ENCODE assay signal across 1 cellular context in genomic region chr16:56869513-56870270, GRCh38.
A peak's percentile ranks its signal among the peaks of the same experiment; 100 is the strongest.
TF ChIP-seq lines count a peak whose summit lies in the region.

No MANE protein-coding gene starts in this region.

TF ChIP-seq in HepG2, 621 proteins besides CTCF, POLR2A, EP300 and RAD21 (continued from another document):
- TF ChIP-seq ZNF18 (CRISPR knock-in tag; IDR thresholded peaks at IDR 0.05; ENCODE audit: insufficient replicate concordance) (no peak), ZSCAN30 (CRISPR knock-in tag; IDR thresholded peaks at IDR 0.05) (no peak), CBFB (CRISPR knock-in tag; IDR thresholded peaks at IDR 0.05) (no peak), CCAR2 (optimal IDR thresholded peaks at IDR 0.05; ENCODE audit: low read depth, low read length) (no peak), ZNF749 (CRISPR knock-in tag; IDR thresholded peaks at IDR 0.05; ENCODE audit: borderline replicate concordance) (no peak), BCL6 (CRISPR knock-in tag; IDR thresholded peaks at IDR 0.05) (no peak), ZNF318 (CRISPR knock-in tag; IDR thresholded peaks at IDR 0.05) (no peak), SNAPC5 (CRISPR knock-in tag; IDR thresholded peaks at IDR 0.05; ENCODE audit: borderline replicate concordance) (no peak), SPEN (CRISPR knock-in tag; IDR thresholded peaks at IDR 0.05; ENCODE audit: low read depth) (no peak), ZNF782 (CRISPR knock-in tag; IDR thresholded peaks at IDR 0.05; ENCODE audit: borderline replicate concordance) (no peak), ZNF674 (CRISPR knock-in tag; IDR thresholded peaks at IDR 0.05; ENCODE audit: low read depth) (no peak), CC2D1A (CRISPR knock-in tag; IDR thresholded peaks at IDR 0.05) (no peak), RORA (CRISPR knock-in tag; IDR thresholded peaks at IDR 0.05) (no peak), CREB3 (CRISPR knock-in tag; IDR thresholded peaks at IDR 0.05) (0 out of 2 replicates have a peak, but pooled peaks have one; percentile 30), POLR2G (IDR thresholded peaks at IDR 0.05; ENCODE audit: low read depth, low read length) (no peak), ZBTB26 (CRISPR knock-in tag; IDR thresholded peaks at IDR 0.05; ENCODE audit: borderline replicate concordance) (no peak), CENPX (CRISPR knock-in tag; IDR thresholded peaks at IDR 0.05) (no peak), SKI (IDR thresholded peaks at IDR 0.05; ENCODE audit: partially characterized antibody) (no peak), ZNF282 (IDR thresholded peaks at IDR 0.05; ENCODE audit: partially characterized antibody) (no peak), CBX1 (IDR thresholded peaks at IDR 0.05; ENCODE audit: low read depth) (no peak), WIZ (CRISPR knock-in tag; IDR thresholded peaks at IDR 0.05) (no peak), SIN3B (IDR thresholded peaks at IDR 0.05; ENCODE audit: low read length) (0 out of 2 replicates have a peak, but pooled peaks have one; percentile 46), ZNF296 (CRISPR knock-in tag; conservative IDR thresholded peaks at IDR 0.05) (no peak), NFE2L2 (IDR thresholded peaks at IDR 0.05; ENCODE audit: low read length) (peak; percentile 42; the same call in 1 of the 2 replicates), SMARCE1 (IDR thresholded peaks at IDR 0.05; ENCODE audit: borderline replicate concordance) (no peak), SMAD9 (CRISPR knock-in tag; IDR thresholded peaks at IDR 0.05) (no peak), TAF15 (IDR thresholded peaks at IDR 0.05; ENCODE audit: low read depth, low read length, poor library complexity, severe bottlenecking) (no peak), TERF1 (CRISPR knock-in tag; IDR thresholded peaks at IDR 0.05) (no peak), ZBTB46 (CRISPR knock-in tag; IDR thresholded peaks at IDR 0.05; ENCODE audit: borderline replicate concordance) (no peak), FUBP1 (CRISPR knock-in tag; IDR thresholded peaks at IDR 0.05; ENCODE audit: borderline replicate concordance) (0 out of 2 replicates have a peak, but pooled peaks have one; percentile 52), ZNF350 (CRISPR knock-in tag; IDR thresholded peaks at IDR 0.05; ENCODE audit: borderline replicate concordance, low read depth) (no peak), ZNF558 (CRISPR knock-in tag; IDR thresholded peaks at IDR 0.05; ENCODE audit: borderline replicate concordance) (no peak), ZBTB42 (CRISPR knock-in tag; IDR thresholded peaks at IDR 0.05) (no peak), ZNF569 (CRISPR knock-in tag; IDR thresholded peaks at IDR 0.05; ENCODE audit: borderline replicate concordance) (no peak), CEBPB (IDR thresholded peaks at IDR 0.05; ENCODE audit: borderline replicate concordance, low read depth, low read length) (no peak), ELF1 (CRISPR knock-in tag; IDR thresholded peaks at IDR 0.05) (no peak), ZMYM3 (CRISPR knock-in tag; IDR thresholded peaks at IDR 0.05) (peak; percentile 96), TRAFD1 (CRISPR knock-in tag; IDR thresholded peaks at IDR 0.05; ENCODE audit: borderline replicate concordance) (no peak), PCBP1 (IDR thresholded peaks at IDR 0.05; ENCODE audit: borderline replicate concordance, low read depth, low read length) (no peak), CHD4 (IDR thresholded peaks at IDR 0.05; ENCODE audit: borderline replicate concordance, low read length) (peak; percentile 73; the same call in 1 of the 2 replicates), PAX8 (CRISPR knock-in tag; IDR thresholded peaks at IDR 0.05; ENCODE audit: borderline replicate concordance) (no peak), ZNF10 (CRISPR knock-in tag; IDR thresholded peaks at IDR 0.05; ENCODE audit: borderline replicate concordance, low read depth) (no peak)
